ENCODE assay signal across 28 cellular contexts in the genomic region with DNA sequence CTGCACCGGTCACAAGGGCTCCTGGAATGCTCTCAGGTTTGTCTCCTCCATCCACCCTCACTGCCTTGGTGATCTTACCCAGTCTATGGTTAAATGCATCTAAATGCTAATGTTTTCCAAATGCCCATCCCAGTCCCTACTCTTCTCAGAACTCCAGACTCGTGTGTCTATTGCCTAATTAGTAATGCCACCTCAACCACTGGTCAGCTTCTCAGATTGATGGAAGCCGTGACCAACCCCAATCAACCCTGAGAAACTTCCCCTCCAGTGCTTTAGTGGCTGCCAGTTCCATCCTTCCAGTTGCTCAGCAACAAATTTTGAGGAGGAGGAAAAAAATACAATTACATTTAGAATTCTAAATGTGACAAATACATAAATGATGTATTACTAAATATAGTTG. TPM values are rescaled to one million over a fixed set of nuclear protein-coding genes. Genes with fewer than 3 reads are reported as not detected.
DNase-seq lines count a peak whose midpoint lies in the region; ATAC-seq, FAIRE-seq and TF ChIP-seq lines count a peak whose summit lies in the region.
"Had no signal": no experiment of that assay in that cellular context is flagged by ENCODE, and none has a peak within 500 bp of the region (broad histone marks: within the 10 kb centered on the region; RNA-seq: fewer than 3 reads in every experiment).

No MANE protein-coding gene starts in this region.

- no TSS peak for BruUV-seq in HepG2 (replicated peaks; lab: Mats Ljungman, UMichigan)

- no peak for TF ChIP-seq POLR2A in HepG2 (IDR thresholded peaks at IDR 0.05; ENCODE audit: insufficient read depth in 1 of 2, low read depth in 2 of 2, low read length in 2 of 2)

- peaks cover 86% of the 10 kb centered on the region for H3K36me3 ChIP-seq in CD4-positive, CD25-positive, alpha-beta regulatory T cell (ENCODE audit: control insufficient read depth, insufficient read depth, low read length)
- peaks cover 14 to 42% of the 10 kb centered on the region in 2 experiments for H3K36me3 ChIP-seq in HepG2 (replicated peaks in 1 of 2; ENCODE audit: control insufficient read depth in 1 of 2, insufficient read depth in 2 of 2, low read length in 2 of 2)

- no peak overlapping the region for H2AFZ ChIP-seq in HepG2 (ENCODE audit: low read length)
- H2AFZ ChIP-seq: GM23338 had no signal

- no peaks in the 10 kb centered on the region for H3K27me3 ChIP-seq in CD4-positive, CD25-positive, alpha-beta regulatory T cell (ENCODE audit: control insufficient read depth, insufficient read depth, low read length)
- no peaks in the 10 kb centered on the region for H3K27me3 ChIP-seq in HepG2 (ENCODE audit: control insufficient read depth in 1 of 2, insufficient read depth in 2 of 2, low read length in 2 of 2)
- H3K27me3 ChIP-seq: esophagus squamous epithelium, MG63 had no signal

- H3K4me1 ChIP-seq in CD4-positive, CD25-positive, alpha-beta regulatory T cell (ENCODE audit: control insufficient read depth, insufficient read depth, low read length, poor library complexity, severe bottlenecking): peaks cover 12% of the 10 kb centered on the region
- peaks cover 77% of the 10 kb centered on the region for H3K4me1 ChIP-seq in HepG2 (ENCODE audit: insufficient read depth, low read length)

- TF ChIP-seq EP300 in HepG2 (IDR thresholded peaks at IDR 0.05; ENCODE audit: low read depth in 2 of 2, low read length in 2 of 2): no peak
- TF ChIP-seq EP300 in HepG2 (CRISPR knock-in tag; IDR thresholded peaks at IDR 0.05; ENCODE audit: borderline replicate concordance): no peak

- 90% methylated on average over 3 of the region's 3 CpGs for WGBS in HepG2 (ENCODE audit: low lambda C conversion rate)

- CTCF ChIA-PET in HEK293T (lab: Yijun Ruan, JAX) (no interaction called here), HepG2 (lab: Yijun Ruan, JAX; ENCODE audit: low intra/inter-chr PET ratio, low total read pairs) (no interaction called here)

- intact Hi-C loops in HepG2 (cut with micrococcal nuclease; ENCODE audit: unreplicated experiment): no loop called here

- H3K9me3 Mint-ChIP-seq in CD4-positive, CD25-positive, alpha-beta regulatory T cell: no peaks in the 10 kb centered on the region
- H3K9me3 Mint-ChIP-seq in activated T-helper 17 cell treated with anti-CD3 and anti-CD28 coated beads, Interleukin-2, amount 50 U/mL, for 72 hours: no peaks in the 10 kb centered on the region
- H3K9me3 Mint-ChIP-seq: CD8-positive, alpha-beta memory T cell; endodermal cell; GM23338 had no signal

- H4K20me1 ChIP-seq in HepG2 (ENCODE audit: insufficient read depth, low read length): no peaks in the 10 kb centered on the region

- no peaks in the 10 kb centered on the region for H3K9me3 ChIP-seq in CD4-positive, CD25-positive, alpha-beta regulatory T cell (ENCODE audit: control insufficient read depth in 2 of 2, low read length in 2 of 2)
- no peaks in the 10 kb centered on the region for H3K9me3 ChIP-seq in HepG2 (ENCODE audit: low read length)
- H3K9me3 ChIP-seq: esophagus squamous epithelium, MG63 had no signal

- no peak for TF ChIP-seq RAD21 in HepG2 (CRISPR knock-in tag; IDR thresholded peaks at IDR 0.05)

- H3K36me3 Mint-ChIP-seq in CD4-positive, CD25-positive, alpha-beta regulatory T cell: peaks cover 55% of the 10 kb centered on the region
- H3K36me3 Mint-ChIP-seq in activated T-helper 17 cell treated with anti-CD3 and anti-CD28 coated beads, Interleukin-2, amount 50 U/mL, for 72 hours (ENCODE audit: low read depth): peaks cover 98% of the 10 kb centered on the region

- H3K27ac Mint-ChIP-seq in CD4-positive, CD25-positive, alpha-beta regulatory T cell: peak overlapping the region in 2 of 3 donors; percentile 15 to 76
- no peak overlapping the region for H3K27ac Mint-ChIP-seq in activated T-helper 17 cell treated with anti-CD3 and anti-CD28 coated beads, Interleukin-2, amount 50 U/mL, for 72 hours
- H3K27ac Mint-ChIP-seq: endodermal cell, GM23338 had no signal

- H3K9ac ChIP-seq in HepG2 (ENCODE audit: insufficient read depth, low read depth, low read length): no peak overlapping the region

- no peak for ATAC-seq in CD4-positive, CD25-positive, alpha-beta regulatory T cell (ENCODE audit: low read depth in 2 of 2)
- ATAC-seq in HepG2: no peak
- no peak for ATAC-seq in activated T-helper 17 cell treated with anti-CD3 and anti-CD28 coated beads, Interleukin-2, amount 50 U/mL, for 72 hours (replicated peaks)
- ATAC-seq: activated CD4-positive, CD25-positive, alpha-beta regulatory T cell treated with anti-CD3 and anti-CD28 coated beads, Interleukin-2, amount 50 U/mL, for 24 hours; GM23338; PC-3; stimulated activated naive CD8-positive, alpha-beta T cell treated with anti-CD3 and anti-CD28 coated beads, Interleukin-15, Interleukin-2, amounts not matched to agents 100 U/mL and 50 U/mL, for 24 hours had no signal

- TF ChIP-seq CTCF in VCaP (conservative IDR thresholded peaks at IDR 0.05): no peak
- no peak for TF ChIP-seq CTCF in HepG2 (CRISPR knock-in tag; IDR thresholded peaks at IDR 0.05)

- H3K79me2 ChIP-seq in HepG2 (ENCODE audit: insufficient read depth, low read length): peaks cover 52% of the 10 kb centered on the region

- in situ Hi-C loops in HepG2 (cut with HindIII; ENCODE audit: extremely low pct_ligation_motif_present, low pct_unique_long_range_greater_than_20kb): no loop called here

- H3K4me1 Mint-ChIP-seq in CD4-positive, CD25-positive, alpha-beta regulatory T cell: peaks cover 32 to 80% (median 45%) of the 10 kb centered on the region in 4 donors
- H3K4me1 Mint-ChIP-seq in activated T-helper 17 cell treated with anti-CD3 and anti-CD28 coated beads, Interleukin-2, amount 50 U/mL, for 72 hours: peaks cover 31% of the 10 kb centered on the region
- H3K4me1 Mint-ChIP-seq: GM23338 had no signal

- no peak overlapping the region for H3K4me3 Mint-ChIP-seq in CD4-positive, CD25-positive, alpha-beta regulatory T cell
- H3K4me3 Mint-ChIP-seq in activated T-helper 17 cell treated with anti-CD3 and anti-CD28 coated beads, Interleukin-2, amount 50 U/mL, for 72 hours: no peak overlapping the region
- H3K4me3 Mint-ChIP-seq: CD8-positive, alpha-beta memory T cell; endodermal cell; GM23338 had no signal

- no peak overlapping the region for H3K27ac ChIP-seq in CD4-positive, CD25-positive, alpha-beta regulatory T cell (ENCODE audit: insufficient read depth, low read length, poor library complexity, severe bottlenecking)
- H3K27ac ChIP-seq in VCaP (peak overlapping the region; percentile 58), HepG2 (ENCODE audit: extremely low read length, insufficient read depth, low read length) (peak overlapping the region; percentile 92)
- H3K27ac ChIP-seq: esophagus squamous epithelium, HL-60 had no signal

- no peaks in the 10 kb centered on the region for H3K27me3 Mint-ChIP-seq in CD4-positive, CD25-positive, alpha-beta regulatory T cell
- H3K27me3 Mint-ChIP-seq in activated T-helper 17 cell treated with anti-CD3 and anti-CD28 coated beads, Interleukin-2, amount 50 U/mL, for 72 hours: no peaks in the 10 kb centered on the region
- H3K27me3 Mint-ChIP-seq: CD8-positive, alpha-beta memory T cell had no signal

- POLR2A ChIA-PET in HEK293T (lab: Yijun Ruan, JAX): no interaction called here
- POLR2A ChIA-PET in HepG2 (lab: Yijun Ruan, JAX): no interaction called here

- FAIRE-seq in HepG2 (lab: Jason Lieb, UNC): no peak
- FAIRE-seq: GM12892, GM19239 had no signal

- no peak overlapping the region for H3K4me3 ChIP-seq in CD4-positive, CD25-positive, alpha-beta regulatory T cell (ENCODE audit: low read depth, low read length)
- H3K4me3 ChIP-seq in HepG2 (replicated peaks in 1 of 3; ENCODE audit: insufficient read depth in 1 of 3, low read depth in 2 of 3, low read length in 3 of 3): no peak overlapping the region
- H3K4me3 ChIP-seq: esophagus squamous epithelium, GM23338, MG63 had no signal

- H3K4me2 ChIP-seq in HepG2 (ENCODE audit: low read depth, low read length): peak overlapping the region; percentile 59; the same call in 1 of the 2 replicates
- H3K4me2 ChIP-seq: GM23338 had no signal

- DNase-seq in CD4-positive, CD25-positive, alpha-beta regulatory T cell: no peak
- DNase-seq in HEK293T (ENCODE audit: extremely low spot score) (no peak), HepG2 (ENCODE audit: low spot score) (no peak), mucosa of gallbladder (ENCODE audit: low spot score) (no peak), NCI-H2081 treated with DMSO at 0.1 percent for 48 hours (lab: John Stamatoyannopoulos, UW) (no peak)
- DNase-seq in activated CD4-positive, alpha-beta T cell treated with anti-CD3 and anti-CD28 coated beads for 4 hours: no peak
- DNase-seq: activated naive CD4-positive, alpha-beta T cell; activated T-cell treated with anti-CD3 and anti-CD28 coated beads, Interleukin-2, amount 50 U/mL, for 1 hour; CD8-positive, alpha-beta memory T cell; DMS79 treated with DMSO at 0.1 percent for 48 hours; endodermal cell; esophagus squamous epithelium; mammary epithelial cell; MG63; NCI-H1436 treated with DMSO at 0.1 percent for 48 hours; NCI-H2171 treated with DMSO at 0.1 percent for 48 hours; NCI-H82; PC-3; SHP77; stimulated activated CD4-positive, alpha-beta T cell treated with anti-CD3 and anti-CD28 coated beads, Interleukin-4, amount 100 ng/mL, for 4 hours; stimulated activated naive CD8-positive, alpha-beta T cell treated with anti-CD3 and anti-CD28 coated beads, Interleukin-15, Interleukin-2, amounts not matched to agents 100 U/mL and 50 U/mL, for 24 hours had no signal

RNA-seq across cellular contexts. Expression of gene NUDCD3, which starts 18.6 kb away (rescaled TPM):
- total RNA-seq in CD4-positive, CD25-positive, alpha-beta regulatory T cell: 85.6 TPM
- polyA plus RNA-seq in CD4-positive, CD25-positive, alpha-beta regulatory T cell: 10 to 100 TPM; 55.6 to 71.1 (median 66.2) TPM
- total RNA-seq in HepG2 (2016; rRNA removed; fragmentation: Illumina TruSeq; extraction: Trizol): 49.9 and 54.6 TPM in 2 replicates
- 13.4 and 14.8 TPM in 2 replicates for total RNA-seq in HepG2 (2016; cell fraction: cytosol; rRNA removed; fragmentation: Illumina TruSeq; extraction: Trizol; ENCODE audit: low read depth)
- total RNA-seq in HepG2 (2016; cell fraction: insoluble cytoplasmic fraction; rRNA removed; fragmentation: Illumina TruSeq; extraction: Trizol): 43.2 and 52.2 TPM in 2 replicates
- 11.7 and 13.3 TPM in 2 replicates for total RNA-seq in HepG2 (2016; cell fraction: membrane; rRNA removed; fragmentation: Illumina TruSeq; extraction: Trizol)
- 42.0 and 47.5 TPM in 2 replicates for total RNA-seq in HepG2 (2016; cell fraction: nucleus; rRNA removed; fragmentation: Illumina TruSeq; extraction: Trizol)
- 20.8 and 25.4 TPM in 2 replicates for polyA plus RNA-seq in HepG2 (2011; rRNA removed)
- polyA plus RNA-seq in HepG2 (2011; cell fraction: cytosol; rRNA removed): 21.8 and 27.6 TPM in 2 replicates
- polyA plus RNA-seq in HepG2 (2011; cell fraction: nucleus; rRNA removed): 32.7 and 41.3 TPM in 2 replicates
- polyA plus RNA-seq in HepG2 (2012): 27.9 and 29.4 TPM in 2 replicates
- polyA plus RNA-seq in HepG2 (2016; cell fraction: cytosol; fragmentation: Illumina TruSeq; extraction: Trizol; ENCODE audit: low read depth): 2.5 and 3.1 TPM in 2 replicates
- polyA plus RNA-seq in HepG2 (2016; cell fraction: insoluble cytoplasmic fraction; fragmentation: Illumina TruSeq; extraction: Trizol; ENCODE audit: low read depth): 30.1 and 34.3 TPM in 2 replicates
- polyA plus RNA-seq in HepG2 (2016; cell fraction: membrane; fragmentation: Illumina TruSeq; extraction: Trizol; ENCODE audit: low read depth): 5.2 and 6.4 TPM in 2 replicates
- 35.7 and 42.8 TPM in 2 replicates for polyA plus RNA-seq in HepG2 (2016; cell fraction: nucleus; fragmentation: Illumina TruSeq; extraction: Trizol; ENCODE audit: insufficient read depth, low read depth)
- polyA minus RNA-seq in HepG2 (2011; rRNA and poly(A)+ RNA removed; ENCODE audit: low replicate concordance): 43.7 and 47.9 TPM in 2 replicates
- polyA minus RNA-seq in HepG2 (2011; cell fraction: cytosol; rRNA and poly(A)+ RNA removed): 19.5 and 27.3 TPM in 2 replicates
- 36.7 and 44.8 TPM in 2 replicates for polyA minus RNA-seq in HepG2 (2011; cell fraction: nucleus; rRNA and poly(A)+ RNA removed)
- 122 TPM for total RNA-seq in mucosa of gallbladder
- 100 to 1,000 TPM in 1 of 2 donors, 10 to 100 TPM in 1; 96.4 to 101 TPM for total RNA-seq in activated T-helper 17 cell treated with anti-CD3 and anti-CD28 coated beads, Interleukin-2, amount 50 U/mL, for 72 hours
